Comparison of ENCODE assay signal across 18 cellular contexts in genomic region chr7:155701972-155702544, GRCh38. TPM values are rescaled to one million over a fixed set of nuclear protein-coding genes. Genes with fewer than 3 reads are reported as not detected.
A peak's percentile ranks its signal among the peaks of the same experiment; 100 is the strongest.
DNase-seq lines count a peak whose midpoint lies in the region; ATAC-seq, FAIRE-seq and TF ChIP-seq lines count a peak whose summit lies in the region.
"Had no signal": no experiment of that assay in that cellular context is flagged by ENCODE, and none has a peak within 500 bp of the region (broad histone marks: within the 10 kb centered on the region; RNA-seq: fewer than 3 reads in every experiment).

No MANE protein-coding gene starts in this region.

- no peak for TF ChIP-seq POLR2A in K562 (conservative IDR thresholded peaks at IDR 0.05)

- peak overlapping the region; percentile 18; the same call in 1 of the 2 replicates for H3K27ac ChIP-seq in PC-3 (ENCODE audit: low read length)
- no peak overlapping the region for H3K27ac ChIP-seq in K562 (ENCODE audit: extremely low read depth, low read depth, low read length)
- H3K27ac ChIP-seq: dorsolateral prefrontal cortex, left ventricle myocardium inferior, psoas muscle, stomach had no signal

- H3K4me1 Mint-ChIP-seq in activated naive CD4-positive, alpha-beta T cell treated with anti-CD3 and anti-CD28 coated beads, Interleukin-2, amount 50 U/mL, for 24 hours: peaks cover 38% of the 10 kb centered on the region
- H3K4me1 Mint-ChIP-seq in stimulated activated effector memory CD8-positive, alpha-beta T cell treated with anti-CD3 and anti-CD28 coated beads, Interleukin-12 subunit alpha, Interleukin-12 subunit beta, amount 100 ng/mL, for 72 hours: peaks cover 40% of the 10 kb centered on the region

- no peak; the same call in 1 of the 2 replicates for TF ChIP-seq CTCF in PC-3 (conservative IDR thresholded peaks at IDR 0.05; ENCODE audit: low read depth, low read length)
- TF ChIP-seq CTCF in K562 (IDR thresholded peaks at IDR 0.05 in 2 of 3, conservative IDR thresholded peaks at IDR 0.05 in 1 of 3; ENCODE audit: insufficient read depth in 2 of 3, low read depth in 1 of 3, low read length in 3 of 3): peak in 1 of 3 experiments; percentile 27; a peak in 1 of 6 replicates

- H3K27ac Mint-ChIP-seq in activated naive CD4-positive, alpha-beta T cell treated with anti-CD3 and anti-CD28 coated beads, Interleukin-2, amount 50 U/mL, for 24 hours: peak overlapping the region; percentile 84
- H3K27ac Mint-ChIP-seq in stimulated activated effector memory CD8-positive, alpha-beta T cell treated with anti-CD3 and anti-CD28 coated beads, Interleukin-12 subunit alpha, Interleukin-12 subunit beta, amount 100 ng/mL, for 72 hours: peak overlapping the region; percentile 30

- no peak for TF ChIP-seq EP300 in K562 (IDR thresholded peaks at IDR 0.05; ENCODE audit: low read length)

- H2AFZ ChIP-seq in PC-3 (ENCODE audit: low read length) (no peak overlapping the region), K562 (ENCODE audit: low read depth, low read length) (no peak overlapping the region)

- H3K4me1 ChIP-seq in PC-3 (ENCODE audit: insufficient read depth, low read length) (peaks cover 16% of the 10 kb centered on the region), K562 (replicated peaks in 1 of 2; ENCODE audit: control insufficient read depth in 2 of 2, insufficient read depth in 2 of 2, low read length in 2 of 2) (no peaks in the 10 kb centered on the region; a peak in 1 of 5 replicates)

- no peaks in the 10 kb centered on the region for H3K9me2 ChIP-seq in PC-3 (replicated peaks; ENCODE audit: low read length)

- intact Hi-C loops in PC-3 (cut with micrococcal nuclease): loop anchor here (5.0 kb wide), 2 partner anchors 35 to 55 kb away; no protein-coding TSS in a partner anchor
- intact Hi-C loops in K562 (cut with micrococcal nuclease): no loop called here
- intact Hi-C loops in sciatic nerve (cut with DNase I): no loop called here

- peak; percentile 37 to 38 for TF ChIP-seq RAD21 in K562 (CRISPR knock-in tag; conservative IDR thresholded peaks at IDR 0.05 in 1 of 2, IDR thresholded peaks at IDR 0.05 in 1 of 2)

- H3K9me3 ChIP-seq in PC-3 (ENCODE audit: low read length) (no peaks in the 10 kb centered on the region), K562 (replicated peaks; ENCODE audit: control insufficient read depth, insufficient read depth, low read depth, low read length) (no peaks in the 10 kb centered on the region)
- H3K9me3 ChIP-seq: left ventricle myocardium inferior, psoas muscle, stomach had no signal

- BruUV-seq in PC-3 (replicated peaks; lab: Mats Ljungman, UMichigan) (TSS peak; percentile 11), K562 (replicated peaks; lab: Mats Ljungman, UMichigan) (no TSS peak)

- H3K27me3 Mint-ChIP-seq in activated naive CD4-positive, alpha-beta T cell treated with anti-CD3 and anti-CD28 coated beads, Interleukin-2, amount 50 U/mL, for 24 hours: no peaks in the 10 kb centered on the region
- H3K27me3 Mint-ChIP-seq: T-cell had no signal

- ATAC-seq in PC-3 (peak; percentile 8), K562 (no peak), sciatic nerve (no peak), HG03432 (IDR thresholded peaks at IDR 0.05; ENCODE audit: unreplicated experiment) (no peak)
- ATAC-seq in stimulated activated effector memory CD8-positive, alpha-beta T cell treated with anti-CD3 and anti-CD28 coated beads, Interleukin-12 subunit alpha, Interleukin-12 subunit beta, amount 100 ng/mL, for 72 hours: no peak
- ATAC-seq: psoas muscle, T-cell had no signal

- H3K79me2 ChIP-seq in PC-3 (ENCODE audit: low read length): peaks cover 30% of the 10 kb centered on the region
- peaks cover 46% of the 10 kb centered on the region for H3K79me2 ChIP-seq in K562 (ENCODE audit: control insufficient read depth, insufficient read depth, low read length)

- WGBS in K562 (ENCODE audit: insufficient coverage, low coverage, missing lambda C conversion rate): 76% methylated on average over 3 of the region's 3 CpGs

- H3K27me3 ChIP-seq in PC-3 (ENCODE audit: low read length) (no peaks in the 10 kb centered on the region), K562 (ENCODE audit: control insufficient read depth in 2 of 2, insufficient read depth in 2 of 2, low read length in 2 of 2) (no peaks in the 10 kb centered on the region)
- H3K27me3 ChIP-seq: dorsolateral prefrontal cortex, stomach had no signal

- H3K4me2 ChIP-seq in PC-3 (ENCODE audit: low read length) (no peak overlapping the region), K562 (ENCODE audit: insufficient read depth, low read length) (no peak overlapping the region)

- H3F3A ChIP-seq in PC-3 (ENCODE audit: low read length, unreplicated experiment): peaks cover 7% of the 10 kb centered on the region

- H3K9me1 ChIP-seq in K562 (ENCODE audit: control insufficient read depth, insufficient read depth, low read length): no peaks in the 10 kb centered on the region

- no peak overlapping the region for H3K4me3 Mint-ChIP-seq in activated naive CD4-positive, alpha-beta T cell treated with anti-CD3 and anti-CD28 coated beads, Interleukin-2, amount 50 U/mL, for 24 hours
- no peak overlapping the region for H3K4me3 Mint-ChIP-seq in stimulated activated effector memory CD8-positive, alpha-beta T cell treated with anti-CD3 and anti-CD28 coated beads, Interleukin-12 subunit alpha, Interleukin-12 subunit beta, amount 100 ng/mL, for 72 hours
- H3K4me3 Mint-ChIP-seq: T-cell had no signal

- CTCF ChIA-PET in PC-3 (lab: Charles Lee) (interaction anchor here (0.7 to 1.8 kb wide), 4 partner anchors 13 to 388 kb away, joined by 3 to 8 read pairs (median 4); no protein-coding TSS in a partner anchor), K562 (lab: Yijun Ruan, JAX; ENCODE audit: low intra/inter-chr PET ratio) (no interaction called here)

- POLR2A ChIA-PET in PC-3 (lab: Charles Lee; ENCODE audit: unreplicated experiment) (interaction anchor here (0.7 kb wide), 1 partner anchor 10 kb away, joined by 3 read pairs; no protein-coding TSS in a partner anchor), K562 (lab: Yijun Ruan, JAX) (interaction anchor here (0.6 to 2.8 kb wide), 3 partner anchors 11 to 988 kb away, joined by 4 to 16 read pairs (median 4); no protein-coding TSS in a partner anchor)

- DNase-seq in activated naive CD4-positive, alpha-beta T cell treated with Interleukin-2 at 50 U/mL for 16 hours: no peak
- DNase-seq in PC-3 (no peak), K562 (ENCODE audit: extremely low read depth in 1 of 4, low spot score in 3 of 4) (no peak), sciatic nerve (ENCODE audit: low spot score) (no peak), NCI-H1417 treated with DMSO at 0.1 percent for 48 hours (lab: John Stamatoyannopoulos, UW) (no peak)
- DNase-seq in stimulated activated effector memory CD8-positive, alpha-beta T cell treated with anti-CD3 and anti-CD28 coated beads, Interleukin-12 subunit alpha, Interleukin-12 subunit beta, amount 100 ng/mL, for 72 hours (ENCODE audit: low spot score in 2 of 2): no peak
- DNase-seq: activated T-cell treated with anti-CD3 and anti-CD28 coated beads, Interleukin-2, amount 50 U/mL, for 48 hours; dorsolateral prefrontal cortex; GF-D8; HCEC 1CT; left ventricle myocardium inferior; NCI-H526 treated with DMSO at 0.1 percent for 48 hours; psoas muscle; stomach; T-cell had no signal

- no peak overlapping the region for H3K4me3 ChIP-seq in PC-3 (ENCODE audit: low read length)
- no peak overlapping the region for H3K4me3 ChIP-seq in K562
- H3K4me3 ChIP-seq: dorsolateral prefrontal cortex, left ventricle myocardium inferior, psoas muscle, stomach had no signal

- peaks cover 26% of the 10 kb centered on the region for H4K20me1 ChIP-seq in PC-3 (ENCODE audit: low read length)
- peaks cover 1% of the 10 kb centered on the region; the same call in 1 of the 2 replicates for H4K20me1 ChIP-seq in K562 (replicated peaks; ENCODE audit: control insufficient read depth, insufficient read depth, low read length)

- FAIRE-seq in K562 (lab: Jason Lieb, UNC): no peak
- FAIRE-seq: astrocyte had no signal

- H3K36me3 ChIP-seq in PC-3 (ENCODE audit: low read depth, low read length): peaks cover 25% of the 10 kb centered on the region
- H3K36me3 ChIP-seq in K562 (ENCODE audit: control insufficient read depth, insufficient read depth, low read length): peaks cover 89% of the 10 kb centered on the region

- H3K9ac ChIP-seq in PC-3 (ENCODE audit: low read length): no peak overlapping the region
- H3K9ac ChIP-seq in K562 (ENCODE audit: insufficient read depth in 1 of 2, low read depth in 2 of 2, low read length in 2 of 2): no peak overlapping the region

- in situ Hi-C loops in K562 (cut with MboI): no loop called here

- H3K9me3 Mint-ChIP-seq in activated naive CD4-positive, alpha-beta T cell treated with anti-CD3 and anti-CD28 coated beads, Interleukin-2, amount 50 U/mL, for 24 hours: no peaks in the 10 kb centered on the region
- no peaks in the 10 kb centered on the region for H3K9me3 Mint-ChIP-seq in stimulated activated effector memory CD8-positive, alpha-beta T cell treated with anti-CD3 and anti-CD28 coated beads, Interleukin-12 subunit alpha, Interleukin-12 subunit beta, amount 100 ng/mL, for 72 hours
- H3K9me3 Mint-ChIP-seq: T-cell had no signal

- peaks cover 21% of the 10 kb centered on the region for H3K36me3 Mint-ChIP-seq in activated naive CD4-positive, alpha-beta T cell treated with anti-CD3 and anti-CD28 coated beads, Interleukin-2, amount 50 U/mL, for 24 hours
- H3K36me3 Mint-ChIP-seq in stimulated activated effector memory CD8-positive, alpha-beta T cell treated with anti-CD3 and anti-CD28 coated beads, Interleukin-12 subunit alpha, Interleukin-12 subunit beta, amount 100 ng/mL, for 72 hours: peaks cover 59% of the 10 kb centered on the region

TF ChIP-seq in K562, 482 proteins besides CTCF, POLR2A, EP300 and RAD21 (continues in another document):
- TF ChIP-seq SAP30 (IDR thresholded peaks at IDR 0.05; ENCODE audit: borderline replicate concordance, insufficient read depth, low read depth, low read length, poor library complexity, severe bottlenecking): no peak

RNA-seq across cellular contexts. Expression of gene RBM33, which starts 57.6 kb away (rescaled TPM):
- total RNA-seq in PC-3 (2014; rRNA removed): 25.3 and 31.2 TPM in 2 replicates
- 115 and 326 TPM in 2 replicates for total RNA-seq in K562 (2011; cell fraction: chromatin; rRNA removed; ENCODE audit: low replicate concordance)
- total RNA-seq in K562 (2011; cell fraction: nucleolus; rRNA removed): 62.0 and 78.6 TPM in 2 replicates
- total RNA-seq in K562 (2011; cell fraction: nucleoplasm; rRNA removed): 144 and 212 TPM in 2 replicates
- total RNA-seq in K562 (2014; rRNA removed): 29.9 and 41.8 TPM in 2 replicates
- total RNA-seq in K562 (2014; rRNA removed; fragmentation: Illumina TruSeq; extraction: Trizol): 39.3 and 47.4 TPM in 2 replicates
- 32.8 and 33.9 TPM in 2 replicates for total RNA-seq in K562 (2015; rRNA removed; fragmentation: Illumina TruSeq; extraction: Trizol)
- 67.6 and 80.7 TPM in 2 replicates for total RNA-seq in K562 (2021)
- 16.1 and 17.0 TPM in 2 replicates for polyA plus RNA-seq in K562 (2011; rRNA removed)
- polyA plus RNA-seq in K562 (2011; cell fraction: cytosol; rRNA removed): 11.1 and 15.9 TPM in 2 replicates
- 97.0 and 123 TPM in 2 replicates for polyA plus RNA-seq in K562 (2011; cell fraction: nucleus; rRNA removed)
- 23.0 and 24.9 TPM in 2 replicates for polyA plus RNA-seq in K562 (2012)
- polyA plus RNA-seq in K562 (2014; fragmentation: Illumina TruSeq; extraction: Trizol): 23.0 and 28.7 TPM in 2 replicates
- 1 to 10 TPM; 4.4 to 4.7 TPM for polyA plus RNA-seq in K562 (2014; fragmentation: Nextera tagmentation; extraction: Ambion mirVana)
- polyA plus RNA-seq in K562 (2014; rRNA removed): 27.3 and 31.7 TPM in 2 replicates
- 84.2 and 91.2 TPM in 2 replicates for polyA minus RNA-seq in K562 (2011; rRNA and poly(A)+ RNA removed)
- 23.9 and 28.3 TPM in 2 replicates for polyA minus RNA-seq in K562 (2011; cell fraction: cytosol; rRNA and poly(A)+ RNA removed)
- polyA minus RNA-seq in K562 (2011; cell fraction: nucleus; rRNA and poly(A)+ RNA removed): 74.0 and 74.6 TPM in 2 replicates
- total RNA-seq in sciatic nerve: 109 TPM
